ENCODE assay signal across 8 cellular contexts in genomic region chr10:124063736-124064135, GRCh38. TPM values are rescaled to one million over a fixed set of nuclear protein-coding genes. Genes with fewer than 3 reads are reported as not detected.
DNase-seq lines count a peak whose midpoint lies in the region; ATAC-seq, FAIRE-seq and TF ChIP-seq lines count a peak whose summit lies in the region.

No MANE protein-coding gene starts in this region.

- H4K20me1 ChIP-seq in GM12878 (ENCODE audit: control insufficient read depth, insufficient read depth) (no peaks in the 10 kb centered on the region), PC-9 (ENCODE audit: insufficient read depth) (peaks cover 10% of the 10 kb centered on the region)

- no peak for TF ChIP-seq EP300 in GM12878 (IDR thresholded peaks at IDR 0.05; ENCODE audit: borderline replicate concordance in 1 of 2, control insufficient read depth in 1 of 2, low read depth in 2 of 2, low read length in 2 of 2)

- H2AFZ ChIP-seq in GM12878 (ENCODE audit: control insufficient read depth, low read depth, low read length), result no peak overlapping the region
- no peak overlapping the region for H2AFZ ChIP-seq in PC-9

- H3K9me3 ChIP-seq in GM12878 (replicated peaks; ENCODE audit: control insufficient read depth, insufficient read depth, low read length), result no peaks in the 10 kb centered on the region; the same call in 2 of the 3 replicates
- no peaks in the 10 kb centered on the region for H3K9me3 ChIP-seq in muscle layer of colon (ENCODE audit: low read length)
- no peaks in the 10 kb centered on the region for H3K9me3 ChIP-seq in PC-9 (ENCODE audit: insufficient read depth, low read depth)

- in situ Hi-C loops in GM12878 (cut with MboI), result no loop called here

- RAD21 ChIA-PET in GM12878 (lab: Charles Lee; ENCODE audit: unreplicated experiment), result no interaction called here

- SMC1A ChIA-PET in GM12878 (lab: Charles Lee; ENCODE audit: uncharacterized antibody, unreplicated experiment), result interaction anchor here (0.9 kb wide), 1 partner anchor 16 kb away, joined by 3 read pairs; no protein-coding TSS in a partner anchor

- ATAC-seq in HG02970 (IDR thresholded peaks at IDR 0.05; ENCODE audit: low FRiP score, unreplicated experiment), result peak; percentile 45
- peak; percentile 50 for ATAC-seq in GM12878
- no peak for ATAC-seq in HG02588 (IDR thresholded peaks at IDR 0.05; ENCODE audit: unreplicated experiment)

- H3K79me2 ChIP-seq in GM12878 (ENCODE audit: control insufficient read depth, insufficient read depth, low read length) (no peaks in the 10 kb centered on the region), PC-9 (ENCODE audit: low read depth) (0 out of 2 replicates have a peak, but pooled peaks cover under 1% of the 10 kb centered on the region)

- POLR2A ChIA-PET in GM12878 (lab: Charles Lee), result no interaction called here
- POLR2A ChIA-PET in PC-9 (lab: Charles Lee; ENCODE audit: unreplicated experiment), result no interaction called here

- no peaks in the 10 kb centered on the region for H3K9me2 ChIP-seq in PC-9 (ENCODE audit: insufficient read depth)

- TF ChIP-seq CTCF in GM12878 (IDR thresholded peaks at IDR 0.05 in 2 of 3, conservative IDR thresholded peaks at IDR 0.05 in 1 of 3; ENCODE audit: control insufficient read depth in 2 of 3, extremely low read depth in 1 of 3, insufficient read depth in 1 of 3, low read depth in 3 of 3, low read length in 3 of 3), result no peak
- TF ChIP-seq CTCF in PC-9 (conservative IDR thresholded peaks at IDR 0.05), result no peak

- WGBS in GM12878 (ENCODE audit: insufficient coverage, insufficient replicate concordance, low lambda C conversion rate, missing lambda C conversion rate), result 38% methylated on average over 6 of the region's 6 CpGs

- H3K27ac ChIP-seq in GM12878 (ENCODE audit: control insufficient read depth, insufficient read depth) (no peak overlapping the region), muscle layer of colon (ENCODE audit: low read depth, low read length) (peak overlapping the region; percentile 63), PC-9 (no peak overlapping the region)

- no peak for TF ChIP-seq RAD21 in GM12878 (IDR thresholded peaks at IDR 0.05; ENCODE audit: insufficient read depth, low read depth, low read length)

- intact Hi-C loops in GM12878 (cut with micrococcal nuclease; ENCODE audit: unreplicated experiment) (no loop called here), PC-9 (cut with micrococcal nuclease; ENCODE audit: unreplicated experiment) (no loop called here)

- H3F3A ChIP-seq in PC-9 (ENCODE audit: insufficient read depth, low read depth), result no peaks in the 10 kb centered on the region

- no peak overlapping the region for H3K4me2 ChIP-seq in GM12878 (ENCODE audit: control insufficient read depth, insufficient read depth)
- H3K4me2 ChIP-seq in PC-9, result no peak overlapping the region

- CTCF ChIA-PET in GM12878 (lab: Yijun Ruan, JAX) (interaction anchor here (1.1 kb wide), 1 partner anchor 67 kb away, joined by 3 read pairs; no protein-coding TSS in a partner anchor), PC-9 (lab: Charles Lee) (no interaction called here)

- DNase-seq in COLO668 (lab: John Stamatoyannopoulos, UW; ENCODE audit: unreplicated experiment), result peak; percentile 3
- DNase-seq in GM12878 (ENCODE audit: low read depth, low spot score), result no peak
- DNase-seq in stimulated activated naive CD4-positive, alpha-beta T cell (lab: John Stamatoyannopoulos, UW), result no peak
- no peak for DNase-seq in PC-9
- no peak for DNase-seq in ureter (ENCODE audit: low spot score)

- no TSS peak for BruUV-seq in GM12878 (replicated peaks; lab: Mats Ljungman, UMichigan)
- BruUV-seq in PC-9 (replicated peaks; lab: Mats Ljungman, UMichigan), result no TSS peak

- H3K27me3 ChIP-seq in GM12878 (replicated peaks in 1 of 2; ENCODE audit: control insufficient read depth in 2 of 2, insufficient read depth in 2 of 2, low read length in 1 of 2), result peaks cover 0 to 2% of the 10 kb centered on the region in 2 experiments; a peak in 2 of 4 replicates
- H3K27me3 ChIP-seq in muscle layer of colon (ENCODE audit: control insufficient read depth in 1 of 2, insufficient read depth in 2 of 2, low read length in 2 of 2), result no peaks in the 10 kb centered on the region
- H3K27me3 ChIP-seq in PC-9 (ENCODE audit: insufficient read depth, low read depth), result no peaks in the 10 kb centered on the region

- H3K36me3 ChIP-seq in GM12878 (ENCODE audit: control insufficient read depth in 2 of 2, insufficient read depth in 2 of 2, low read length in 1 of 2) (no peaks in the 10 kb centered on the region), muscle layer of colon (ENCODE audit: insufficient read depth, low read length) (no peaks in the 10 kb centered on the region), PC-9 (ENCODE audit: low read depth) (no peaks in the 10 kb centered on the region)

- H3K4me3 ChIP-seq in GM12878 (no peak overlapping the region), muscle layer of colon (ENCODE audit: low read depth in 1 of 2, low read length in 2 of 2) (peak overlapping the region in 1 of 2 donors; percentile 11), PC-9 (no peak overlapping the region)

- H3K4me1 ChIP-seq in GM12878 (ENCODE audit: control insufficient read depth, insufficient read depth, low read length) (peaks cover 15% of the 10 kb centered on the region), muscle layer of colon (ENCODE audit: insufficient read depth, low read length) (peaks cover 72% of the 10 kb centered on the region), PC-9 (replicated peaks; ENCODE audit: insufficient read depth) (no peaks in the 10 kb centered on the region)

- no peak for TF ChIP-seq POLR2A in GM12878 (IDR thresholded peaks at IDR 0.05; ENCODE audit: low read depth, low read length)

- no peak overlapping the region for H3K9ac ChIP-seq in GM12878 (ENCODE audit: control insufficient read depth, insufficient read depth, low read length)
- H3K9ac ChIP-seq in muscle layer of colon (ENCODE audit: low read length), result no peak overlapping the region

- FAIRE-seq in GM12878 (lab: Jason Lieb, UNC), result no peak

TF ChIP-seq in GM12878, 131 proteins besides CTCF, POLR2A, EP300 and RAD21:
- TF ChIP-seq USF1 (IDR thresholded peaks at IDR 0.05; ENCODE audit: borderline replicate concordance, extremely low read length, insufficient read depth, low read depth, low read length) (no peak), SPI1 (IDR thresholded peaks at IDR 0.05; ENCODE audit: borderline replicate concordance, insufficient read depth, low read depth, low read length) (peak; percentile 40; the same call in 1 of the 2 replicates)

RNA-seq across cellular contexts. Expression of gene CHST15, which starts 29.7 kb away (rescaled TPM):
- total RNA-seq in GM12878 (2013; cell fraction: nucleolus; rRNA removed), result 1.5 and 2.0 TPM in 2 replicates
- total RNA-seq in GM12878 (2014; rRNA removed) (under 0.01 and 0.17 TPM in 2 replicates), GM12878 (2014; rRNA removed; fragmentation: Illumina TruSeq; extraction: Trizol) (0.04 TPM in 1 of 2 replicates, not detected in the other), GM12878 (2021) (0.32 and 0.51 TPM in 2 replicates), PC-9 (2021) (23.8 and 24.6 TPM in 2 replicates), ureter (15.7 TPM)
- 0.46 TPM for polyA plus RNA-seq in GM12878 (2011; ENCODE audit: low read depth)
- polyA plus RNA-seq in GM12878 (2011; rRNA removed) (0.42 and 0.53 TPM in 2 replicates), GM12878 (2014; fragmentation: Illumina TruSeq; extraction: Trizol) (0.03 and 0.06 TPM in 2 replicates), GM12878 (2014; fragmentation: Nextera tagmentation; extraction: Ambion mirVana) (under 1 TPM in 1 of 2 experiments, not detected in 1; 0.02 TPM), GM12878 (2014; rRNA removed) (0.05 TPM in 2 replicates), GM12878 (2016; fragmentation: Nextera tagmentation; extraction: Ambion mirVana) (under 1 TPM; 0.05 TPM)
- polyA plus RNA-seq in GM12878 (2011; cell fraction: cytosol; rRNA removed), result 0.48 and 0.57 TPM in 2 replicates
- polyA plus RNA-seq in GM12878 (2011; cell fraction: nucleus; rRNA removed), result 1.2 and 2.5 TPM in 2 replicates
- polyA plus RNA-seq in GM12878 (2012), result 0.32 and 0.46 TPM in 2 replicates
- 0.72 and 0.80 TPM in 2 replicates for polyA minus RNA-seq in GM12878 (2011; rRNA and poly(A)+ RNA removed)
- 0.40 and 0.73 TPM in 2 replicates for polyA minus RNA-seq in GM12878 (2011; cell fraction: cytosol; rRNA and poly(A)+ RNA removed)
- 0.57 and 1.3 TPM in 2 replicates for polyA minus RNA-seq in GM12878 (2011; cell fraction: nucleus; rRNA and poly(A)+ RNA removed)
